ENCODE assay signal across 17 cellular contexts in genomic region chr2:101479328-101479727, GRCh38. TPM values are rescaled to one million over a fixed set of nuclear protein-coding genes. Genes with fewer than 3 reads are reported as not detected.
DNase-seq lines count a peak whose midpoint lies in the region; ATAC-seq and TF ChIP-seq lines count a peak whose summit lies in the region.
"Had no signal": no experiment of that assay in that cellular context is flagged by ENCODE, and none has a peak within 500 bp of the region (broad histone marks: within the 10 kb centered on the region; RNA-seq: fewer than 3 reads in every experiment).

No MANE protein-coding gene starts in this region.

- H3K27ac Mint-ChIP-seq in endodermal cell: no peak overlapping the region
- H3K27ac Mint-ChIP-seq: activated T-helper 1 cell treated with anti-CD3 and anti-CD28 coated beads, Interleukin-12 subunit alpha, Interleukin-12 subunit beta, Interleukin-2, Interleukin-4 antibody, amounts not matched to agents 30 ng/mL and 10 ng/mL and 1 ng/mL, durations not matched to agents 14 hours and 24 hours and 36 hours; effector memory CD8-positive, alpha-beta T cell; T-helper 1 cell treated with Interleukin-12 subunit alpha and Interleukin-12 subunit beta and Interleukin-4 antibody, amounts not matched to agents 30 μg/mL and 1 μg/mL, for 36 hours had no signal

- H3K9me3 Mint-ChIP-seq in endodermal cell: no peaks in the 10 kb centered on the region
- H3K9me3 Mint-ChIP-seq: activated T-helper 1 cell treated with anti-CD3 and anti-CD28 coated beads, Interleukin-12 subunit alpha, Interleukin-12 subunit beta, Interleukin-2, Interleukin-4 antibody, amounts not matched to agents 30 ng/mL and 10 ng/mL and 1 ng/mL, durations not matched to agents 14 hours and 24 hours and 36 hours; effector memory CD8-positive, alpha-beta T cell; T-helper 1 cell treated with Interleukin-12 subunit alpha and Interleukin-12 subunit beta and Interleukin-4 antibody, amounts not matched to agents 30 μg/mL and 1 μg/mL, for 36 hours had no signal

- TF ChIP-seq CTCF in AG10803 (conservative IDR thresholded peaks at IDR 0.05; ENCODE audit: low read length) (no peak), endodermal cell (conservative IDR thresholded peaks at IDR 0.05) (no peak)

- DNase-seq in AG10803 (ENCODE audit: low read depth) (peak; percentile 12), ELF-1 (ENCODE audit: low read depth, low spot score) (peak; percentile 25), NCI-H524 (lab: John Stamatoyannopoulos, UW) (peak; percentile 38 to 69), endodermal cell (no peak), KG1 (lab: John Stamatoyannopoulos, UW) (no peak), cerebellar cortex (ENCODE audit: low spot score) (no peak)
- DNase-seq: activated CD4-positive, CD25-positive, alpha-beta regulatory T cell; cerebellar nuclear complex; effector memory CD8-positive, alpha-beta T cell; hypothalamus; NCI-H1930; pancreas had no signal

- peak overlapping the region; percentile 9 for H3K27ac ChIP-seq in endodermal cell (ENCODE audit: low read depth, low read length)
- H3K27ac ChIP-seq: KMS-11, pancreas had no signal

- H3K4me1 ChIP-seq in endodermal cell (ENCODE audit: control insufficient read depth, insufficient read depth, low read length): no peaks in the 10 kb centered on the region
- H3K4me1 ChIP-seq: pancreas had no signal

- H3K27me3 ChIP-seq in endodermal cell (ENCODE audit: control insufficient read depth, insufficient read depth, low read length, poor library complexity, severe bottlenecking): peaks cover 18% of the 10 kb centered on the region
- H3K27me3 ChIP-seq: pancreas had no signal

- H3K27me3 Mint-ChIP-seq in endodermal cell (ENCODE audit: insufficient read depth): peaks cover 30% of the 10 kb centered on the region

- H3K4me3 Mint-ChIP-seq in endodermal cell: no peak overlapping the region
- H3K4me3 Mint-ChIP-seq: activated T-helper 1 cell treated with anti-CD3 and anti-CD28 coated beads, Interleukin-12 subunit alpha, Interleukin-12 subunit beta, Interleukin-2, Interleukin-4 antibody, amounts not matched to agents 30 ng/mL and 10 ng/mL and 1 ng/mL, durations not matched to agents 14 hours and 24 hours and 36 hours; effector memory CD8-positive, alpha-beta T cell; T-helper 1 cell treated with Interleukin-12 subunit alpha and Interleukin-12 subunit beta and Interleukin-4 antibody, amounts not matched to agents 30 μg/mL and 1 μg/mL, for 36 hours had no signal

- no peak overlapping the region for H3K9ac ChIP-seq in endodermal cell (ENCODE audit: extremely low read depth, low read length, poor library complexity, severe bottlenecking)
- H3K9ac ChIP-seq: KMS-11 had no signal

- H3K4me3 ChIP-seq in AG10803 (ENCODE audit: low read length) (no peak overlapping the region), endodermal cell (ENCODE audit: low read length) (no peak overlapping the region)
- H3K4me3 ChIP-seq: pancreas had no signal

- no peak for ATAC-seq in GM19463 (IDR thresholded peaks at IDR 0.05; ENCODE audit: unreplicated experiment)
- ATAC-seq in GM18907 (IDR thresholded peaks at IDR 0.05; ENCODE audit: unreplicated experiment): no peak
- ATAC-seq: effector memory CD8-positive, alpha-beta T cell; pancreas had no signal

- 20 to 50% methylated on average over 1 to 4 of the region's 4 CpGs for WGBS in endodermal cell (ENCODE audit: insufficient coverage in 1 of 2, insufficient read length in 1 of 2), 2 experiments

- H3K4me1 Mint-ChIP-seq in endodermal cell: no peaks in the 10 kb centered on the region

- H3K9me3 ChIP-seq in endodermal cell (ENCODE audit: control insufficient read depth, low read length): no peaks in the 10 kb centered on the region
- H3K9me3 ChIP-seq: pancreas had no signal

- no peaks in the 10 kb centered on the region for H3K36me3 Mint-ChIP-seq in endodermal cell (ENCODE audit: low read depth)

- no peaks in the 10 kb centered on the region for H3K36me3 ChIP-seq in endodermal cell (ENCODE audit: control insufficient read depth, insufficient read depth, low read length)
- H3K36me3 ChIP-seq: pancreas had no signal

RNA-seq across cellular contexts. Expression of gene RFX8, which starts 4.4 kb away (rescaled TPM):
- total RNA-seq in endodermal cell: not detected
- not detected for polyA plus RNA-seq in endodermal cell (2013, experiment 1 of 2)
- 0.21 TPM for polyA plus RNA-seq in endodermal cell (2013, experiment 2 of 2)

Comparison
In these comparisons a context has a peak if more than half of its experiments do, and no peak if none do; other contexts are left out.
1. DNase-seq: peak in AG10803 (single experiment), ELF-1 (single experiment) and NCI-H524 (2 of 2); none in endodermal cell (single experiment), KG1 (single experiment) and cerebellar cortex (single experiment).